13 cellular contexts compared by ENCODE assay signal in the genomic region with DNA sequence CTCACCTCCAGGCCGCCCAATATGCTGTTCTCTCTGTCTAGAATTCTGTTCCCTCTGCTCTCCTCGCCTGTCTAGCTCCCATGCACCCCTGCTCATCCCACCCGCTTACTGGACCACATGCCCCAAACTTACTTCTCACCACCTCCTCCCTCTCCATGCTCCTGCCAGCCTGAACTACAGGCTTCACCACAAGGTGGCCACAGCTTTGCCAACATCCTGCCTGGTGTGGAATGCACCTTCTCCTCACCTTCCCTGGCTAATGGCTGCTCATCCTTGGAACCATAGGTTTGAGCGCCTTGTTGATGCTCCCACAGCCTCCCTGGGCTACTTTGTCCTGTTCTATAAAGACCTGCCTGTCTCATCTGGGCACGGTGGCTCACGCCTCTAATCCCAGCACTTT. TPM values are rescaled to one million over a fixed set of nuclear protein-coding genes. Genes with fewer than 3 reads are reported as not detected.
DNase-seq lines count a peak whose midpoint lies in the region; TF ChIP-seq lines count a peak whose summit lies in the region.
"Had no signal": no experiment of that assay in that cellular context is flagged by ENCODE, and none has a peak within 500 bp of the region (broad histone marks: within the 10 kb centered on the region; RNA-seq: fewer than 3 reads in every experiment).

No MANE protein-coding gene starts in this region.

- peak overlapping the region; percentile 5 for H3K27ac Mint-ChIP-seq in neural crest cell (ENCODE audit: unreplicated experiment)
- H3K27ac Mint-ChIP-seq: activated naive CD4-positive, alpha-beta T cell treated with anti-CD3 and anti-CD28 coated beads for 36 hours; T-helper 1 cell treated with Interleukin-12 subunit alpha and Interleukin-12 subunit beta and Interleukin-4 antibody, amounts not matched to agents 30 μg/mL and 1 μg/mL, for 36 hours had no signal

- H3K4me3 Mint-ChIP-seq in neural crest cell, result no peak overlapping the region
- H3K4me3 Mint-ChIP-seq: activated naive CD4-positive, alpha-beta T cell treated with anti-CD3 and anti-CD28 coated beads for 36 hours; T-helper 1 cell treated with Interleukin-12 subunit alpha and Interleukin-12 subunit beta and Interleukin-4 antibody, amounts not matched to agents 30 μg/mL and 1 μg/mL, for 36 hours had no signal

- H3K4me3 ChIP-seq in brain microvascular endothelial cell (ENCODE audit: low read depth, low read length), result no peak overlapping the region
- no peak overlapping the region for H3K4me3 ChIP-seq in effector memory CD4-positive, alpha-beta T cell (ENCODE audit: insufficient read depth, low read depth, low read length, poor library complexity, severe bottlenecking)

- peaks cover 30% of the 10 kb centered on the region for H3K27me3 Mint-ChIP-seq in neural crest cell (ENCODE audit: low read depth)

- H3K4me1 ChIP-seq in effector memory CD4-positive, alpha-beta T cell (ENCODE audit: control insufficient read depth, insufficient read depth, low read length, poor library complexity, severe bottlenecking), result no peaks in the 10 kb centered on the region
- H3K4me1 ChIP-seq: parathyroid adenoma had no signal

- TF ChIP-seq CTCF in GM12874 (IDR thresholded peaks at IDR 0.05; ENCODE audit: insufficient read depth, low read depth, low read length) (peak; percentile 20; the same call in 1 of the 2 replicates), brain microvascular endothelial cell (IDR thresholded peaks at IDR 0.05; ENCODE audit: low read depth, low read length, missing control alignments) (peak; percentile 38), neural crest cell (conservative IDR thresholded peaks at IDR 0.05) (peak; percentile 21)

- peaks cover 9% of the 10 kb centered on the region for H3K4me1 Mint-ChIP-seq in neural crest cell

- no peaks in the 10 kb centered on the region for H3K9me3 Mint-ChIP-seq in neural crest cell
- H3K9me3 Mint-ChIP-seq: activated naive CD4-positive, alpha-beta T cell treated with anti-CD3 and anti-CD28 coated beads for 36 hours; T-helper 1 cell treated with Interleukin-12 subunit alpha and Interleukin-12 subunit beta and Interleukin-4 antibody, amounts not matched to agents 30 μg/mL and 1 μg/mL, for 36 hours had no signal

- peaks cover 63% of the 10 kb centered on the region for H3K27me3 ChIP-seq in brain microvascular endothelial cell (replicated peaks)
- no peaks in the 10 kb centered on the region for H3K27me3 ChIP-seq in effector memory CD4-positive, alpha-beta T cell (replicated peaks; ENCODE audit: control insufficient read depth, insufficient read depth, low read length, poor library complexity, severe bottlenecking)

- H3K27ac ChIP-seq in brain microvascular endothelial cell, result no peak overlapping the region
- H3K27ac ChIP-seq in effector memory CD4-positive, alpha-beta T cell (ENCODE audit: insufficient read depth, low read length, poor library complexity, severe bottlenecking), result no peak overlapping the region
- H3K27ac ChIP-seq: parathyroid adenoma had no signal

- in situ Hi-C loops in brain microvascular endothelial cell (cut with HindIII; ENCODE audit: low pct_ligation_motif_present, low sequenced_read_pairs), result no loop called here

- no peaks in the 10 kb centered on the region for H3K9me3 ChIP-seq in effector memory CD4-positive, alpha-beta T cell (ENCODE audit: control insufficient read depth, low read length)

- no peaks in the 10 kb centered on the region for H3K36me3 ChIP-seq in brain microvascular endothelial cell (replicated peaks)
- no peaks in the 10 kb centered on the region for H3K36me3 ChIP-seq in effector memory CD4-positive, alpha-beta T cell (ENCODE audit: control insufficient read depth, insufficient read depth, low read length)

- H3K36me3 Mint-ChIP-seq in neural crest cell (ENCODE audit: low read depth), result no peaks in the 10 kb centered on the region

- DNase-seq in NAMALWA (ENCODE audit: low spot score) (peak; percentile 21), brain microvascular endothelial cell (no peak), neural crest cell (ENCODE audit: low read depth, low spot score) (no peak), NCI-H82 treated with DMSO at 0.1 percent for 48 hours (lab: John Stamatoyannopoulos, UW; ENCODE audit: unreplicated experiment) (no peak)
- no peak for DNase-seq in effector memory CD4-positive, alpha-beta T cell
- DNase-seq in stimulated activated CD4-positive, alpha-beta T cell treated with anti-CD3 and anti-CD28 coated beads, Interleukin-1b, Interleukin-23, amount 100 ng/mL, for 48 hours, result no peak
- DNase-seq: activated CD8-positive, alpha-beta memory T cell treated with anti-CD3 and anti-CD28 coated beads for 24 hours; activated naive CD4-positive, alpha-beta T cell treated with anti-CD3 and anti-CD28 coated beads for 36 hours; left ventricle myocardium superior; NCI-H526 treated with DMSO at 0.1 percent for 48 hours had no signal

RNA-seq across cellular contexts. Expression of a gene that starts 9.6 kb away (rescaled TPM):
- 2.8 and 4.0 TPM in 2 replicates for total RNA-seq in neural crest cell
